In the genomic region with DNA sequence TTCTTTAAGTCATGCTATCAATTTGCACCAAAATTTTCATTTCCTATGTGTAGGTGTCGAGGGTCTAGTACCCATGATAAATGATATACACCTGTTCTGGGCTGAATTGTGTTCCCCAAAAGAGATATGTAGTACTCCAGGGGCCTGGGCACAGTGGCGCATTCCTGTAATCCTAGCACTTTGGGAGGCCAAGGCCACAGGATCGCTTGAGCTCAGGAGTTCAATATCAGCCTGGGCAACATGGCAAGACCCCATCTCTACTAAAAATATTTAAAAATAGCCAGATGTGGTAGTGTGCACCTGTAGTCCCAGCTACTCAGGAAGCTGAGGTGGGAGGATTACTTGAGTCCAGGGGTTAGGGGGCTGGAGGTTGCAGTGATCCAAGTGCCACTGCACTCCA, we compare ENCODE assay signal across 2 cellular contexts.
TF ChIP-seq lines count a peak whose summit lies in the region.

No MANE protein-coding gene starts in this region.

TF ChIP-seq in HepG2, 621 proteins besides CTCF, POLR2A, EP300 and RAD21:
- TF ChIP-seq HDAC1 (CRISPR knock-in tag; IDR thresholded peaks at IDR 0.05) (no peak), ARHGAP35 (CRISPR knock-in tag; IDR thresholded peaks at IDR 0.05; ENCODE audit: borderline replicate concordance) (no peak), ZNF121 (CRISPR knock-in tag; IDR thresholded peaks at IDR 0.05) (peak; percentile 80), KDM5A (IDR thresholded peaks at IDR 0.05; ENCODE audit: borderline replicate concordance, low read length) (no peak)

TF ChIP-seq in K562, 482 proteins besides CTCF, POLR2A, EP300 and RAD21:
- TF ChIP-seq ZNF121 (CRISPR knock-in tag; conservative IDR thresholded peaks at IDR 0.05), result 0 out of 2 replicates have a peak, but pooled peaks have one; percentile 28
- TF ChIP-seq, protein P1, sequence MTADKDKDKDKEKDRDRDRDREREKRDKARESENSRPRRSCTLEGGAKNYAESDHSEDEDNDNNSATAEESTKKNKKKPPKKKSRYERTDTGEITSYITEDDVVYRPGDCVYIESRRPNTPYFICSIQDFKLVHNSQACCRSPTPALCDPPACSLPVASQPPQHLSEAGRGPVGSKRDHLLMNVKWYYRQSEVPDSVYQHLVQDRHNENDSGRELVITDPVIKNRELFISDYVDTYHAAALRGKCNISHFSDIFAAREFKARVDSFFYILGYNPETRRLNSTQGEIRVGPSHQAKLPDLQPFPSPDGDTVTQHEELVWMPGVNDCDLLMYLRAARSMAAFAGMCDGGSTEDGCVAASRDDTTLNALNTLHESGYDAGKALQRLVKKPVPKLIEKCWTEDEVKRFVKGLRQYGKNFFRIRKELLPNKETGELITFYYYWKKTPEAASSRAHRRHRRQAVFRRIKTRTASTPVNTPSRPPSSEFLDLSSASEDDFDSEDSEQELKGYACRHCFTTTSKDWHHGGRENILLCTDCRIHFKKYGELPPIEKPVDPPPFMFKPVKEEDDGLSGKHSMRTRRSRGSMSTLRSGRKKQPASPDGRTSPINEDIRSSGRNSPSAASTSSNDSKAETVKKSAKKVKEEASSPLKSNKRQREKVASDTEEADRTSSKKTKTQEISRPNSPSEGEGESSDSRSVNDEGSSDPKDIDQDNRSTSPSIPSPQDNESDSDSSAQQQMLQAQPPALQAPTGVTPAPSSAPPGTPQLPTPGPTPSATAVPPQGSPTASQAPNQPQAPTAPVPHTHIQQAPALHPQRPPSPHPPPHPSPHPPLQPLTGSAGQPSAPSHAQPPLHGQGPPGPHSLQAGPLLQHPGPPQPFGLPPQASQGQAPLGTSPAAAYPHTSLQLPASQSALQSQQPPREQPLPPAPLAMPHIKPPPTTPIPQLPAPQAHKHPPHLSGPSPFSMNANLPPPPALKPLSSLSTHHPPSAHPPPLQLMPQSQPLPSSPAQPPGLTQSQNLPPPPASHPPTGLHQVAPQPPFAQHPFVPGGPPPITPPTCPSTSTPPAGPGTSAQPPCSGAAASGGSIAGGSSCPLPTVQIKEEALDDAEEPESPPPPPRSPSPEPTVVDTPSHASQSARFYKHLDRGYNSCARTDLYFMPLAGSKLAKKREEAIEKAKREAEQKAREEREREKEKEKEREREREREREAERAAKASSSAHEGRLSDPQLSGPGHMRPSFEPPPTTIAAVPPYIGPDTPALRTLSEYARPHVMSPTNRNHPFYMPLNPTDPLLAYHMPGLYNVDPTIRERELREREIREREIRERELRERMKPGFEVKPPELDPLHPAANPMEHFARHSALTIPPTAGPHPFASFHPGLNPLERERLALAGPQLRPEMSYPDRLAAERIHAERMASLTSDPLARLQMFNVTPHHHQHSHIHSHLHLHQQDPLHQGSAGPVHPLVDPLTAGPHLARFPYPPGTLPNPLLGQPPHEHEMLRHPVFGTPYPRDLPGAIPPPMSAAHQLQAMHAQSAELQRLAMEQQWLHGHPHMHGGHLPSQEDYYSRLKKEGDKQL (CRISPR knock-in tag; IDR thresholded peaks at IDR 0.05; ENCODE audit: borderline replicate concordance), result no peak
TF ChIP-seq in K562: peak in this region for 1.
